19 cellular contexts compared by ENCODE assay signal in the genomic region with DNA sequence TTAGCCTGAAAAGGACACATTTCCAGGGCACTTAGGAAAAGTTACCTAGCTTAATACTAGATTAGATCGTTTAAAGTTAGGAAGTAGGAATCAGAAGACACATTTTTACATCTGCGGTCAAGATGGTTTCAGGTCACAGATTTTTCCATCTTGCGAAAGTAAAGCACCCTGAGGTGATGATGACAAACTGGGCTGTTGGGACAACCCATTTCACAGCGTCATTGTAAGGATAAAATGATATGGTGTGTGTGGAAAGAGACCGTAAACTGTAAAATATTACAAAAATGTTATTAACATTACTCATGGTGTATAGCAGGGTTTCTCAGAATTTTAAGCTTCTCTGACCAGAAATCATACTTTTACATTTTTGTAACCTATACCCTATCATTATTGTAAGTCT. TPM values are rescaled to one million over a fixed set of nuclear protein-coding genes. Genes with fewer than 3 reads are reported as not detected.
A peak's percentile ranks its signal among the peaks of the same experiment; 100 is the strongest.
DNase-seq lines count a peak whose midpoint lies in the region; ATAC-seq, FAIRE-seq and TF ChIP-seq lines count a peak whose summit lies in the region.
"Had no signal": no experiment of that assay in that cellular context is flagged by ENCODE, and none has a peak within 500 bp of the region (broad histone marks: within the 10 kb centered on the region; RNA-seq: fewer than 3 reads in every experiment).

No MANE protein-coding gene starts in this region.

- POLR2A ChIA-PET in A549 (lab: Yijun Ruan, JAX), result interaction anchor here (1.7 to 1.8 kb wide), 2 partner anchors 10 to 78 kb away, joined by 6 to 12 read pairs; partner anchors contain the start of genes ABCA5 and MAP2K6

- CTCF ChIA-PET in A549 (lab: Yijun Ruan, JAX), result interaction anchor here (0.8 to 3.6 kb wide), 7 partner anchors 10 to 121 kb away, joined by 3 to 20 read pairs (median 3); partner anchors contain the start of gene MAP2K6

- peak; percentile 49 to 66; a peak in 5 of 6 replicates for ATAC-seq in A549
- ATAC-seq in GM18868 (IDR thresholded peaks at IDR 0.05; ENCODE audit: unreplicated experiment), result no peak
- ATAC-seq in HG03565 (IDR thresholded peaks at IDR 0.05; ENCODE audit: unreplicated experiment), result no peak
- ATAC-seq: K562 had no signal

- H3K9me3 ChIP-seq in A549, result no peaks in the 10 kb centered on the region; the same call in 2 of the 3 replicates
- H3K9me3 ChIP-seq: SJCRH30 had no signal

- 20% methylated on average over 5 of the region's 5 CpGs for WGBS in A549 (ENCODE audit: missing lambda C conversion rate)

- H3K27ac ChIP-seq in A549, result peak overlapping the region; percentile 62 to 80
- H3K27ac ChIP-seq: RWPE1, SJCRH30 had no signal

- intact Hi-C loops in posterior cingulate gyrus (cut with DNase I), result no loop called here

- DNase-seq in A549 (ENCODE audit: low read depth in 1 of 2, low spot score in 1 of 2), result peak in 1 of 2 experiments; percentile 56
- DNase-seq in GM03348 (ENCODE audit: low spot score), result peak; percentile 22
- peak; percentile 46 for DNase-seq in NCI-H460 (ENCODE audit: extremely low read depth, low read depth)
- peak; percentile 18 for DNase-seq in fibroblast of gingiva (ENCODE audit: low read depth)
- DNase-seq in posterior cingulate gyrus, result no peak
- DNase-seq in GM19240 (ENCODE audit: insufficient read length, low spot score), result no peak
- DNase-seq: AML-193; CD4-positive, CD25-positive, alpha-beta regulatory T cell; DMS79; GF-D8; NCI-H1105 treated with DMSO at 0.1 percent for 48 hours; NCI-H2029; NCI-H510A treated with DMSO at 0.1 percent for 48 hours; SJCRH30 had no signal

- no peak for TF ChIP-seq RAD21 in A549 (conservative IDR thresholded peaks at IDR 0.05 in 1 of 2, IDR thresholded peaks at IDR 0.05 in 1 of 2)

- TF ChIP-seq POLR2A in A549 (IDR thresholded peaks at IDR 0.05; ENCODE audit: low read length), result no peak

- peak overlapping the region; percentile 69 for H3K4me2 ChIP-seq in A549

- peaks cover 54% of the 10 kb centered on the region for H3K4me1 ChIP-seq in A549
- H3K4me1 ChIP-seq: SJCRH30 had no signal

- no peak overlapping the region for H3K4me3 ChIP-seq in A549
- H3K4me3 ChIP-seq: K562, SJCRH30 had no signal

- TF ChIP-seq CTCF in A549 (IDR thresholded peaks at IDR 0.05), result no peak

- FAIRE-seq in A549 (lab: Jason Lieb, UNC), result no peak
- FAIRE-seq: H54, K562 had no signal

- TF ChIP-seq EP300 in A549 (IDR thresholded peaks at IDR 0.05), result peak in 1 of 2 experiments; percentile 68; a peak in 1 of 5 replicates

TF ChIP-seq in A549, 52 proteins besides CTCF, POLR2A, EP300 and RAD21:
- TF ChIP-seq CEBPB (IDR thresholded peaks at IDR 0.05) (peak; percentile 63 to 82), JUNB (IDR thresholded peaks at IDR 0.05) (peak; percentile 38; the same call in 1 of the 2 replicates), FOSL2 (IDR thresholded peaks at IDR 0.05) (no peak), FOSL2 (CRISPR knock-in tag; IDR thresholded peaks at IDR 0.05) (peak; percentile 68), HOXA7 (CRISPR knock-in tag; IDR thresholded peaks at IDR 0.05) (no peak), MAZ (IDR thresholded peaks at IDR 0.05; ENCODE audit: borderline replicate concordance, low read depth, low read length) (no peak), RCOR1 (IDR thresholded peaks at IDR 0.05; ENCODE audit: low read depth, low read length) (no peak), HOXB13 (CRISPR knock-in tag; IDR thresholded peaks at IDR 0.05; ENCODE audit: low read depth) (no peak)

RNA-seq across cellular contexts. Expression of gene MAP2K6, which starts 10.1 kb away (rescaled TPM):
- polyA plus RNA-seq in A549 (2011; rRNA removed), result 20.1 and 20.2 TPM in 2 replicates
- polyA plus RNA-seq in A549 (2012; cell fraction: cytosol; rRNA removed), result 9.2 and 9.5 TPM in 2 replicates
- polyA plus RNA-seq in A549 (2012; cell fraction: nucleus; rRNA removed), result 3.4 and 4.7 TPM in 2 replicates
- polyA plus RNA-seq in A549 (2017; fragmentation: RNase III; extraction: RNeasy Plus Mini Kit Qiagen cat#74134 plus additional on column Dnase treatment), result 18.7 to 24.1 TPM (median 20.7 TPM) in 3 replicates
- 18.1 and 25.1 TPM in 2 replicates for polyA minus RNA-seq in A549 (2011; rRNA and poly(A)+ RNA removed)
- 16.0 and 16.4 TPM in 2 replicates for total RNA-seq in NCI-H460 (2014; rRNA removed; shearing (Covaris generic))
- polyA plus RNA-seq in NCI-H460 (2014; cell fraction: nucleus; rRNA removed), result 2.9 and 5.9 TPM in 2 replicates
- polyA plus RNA-seq: K562 had no signal

Comparison
In these comparisons a context has a peak if more than half of its experiments do, and no peak if none do; other contexts are left out.
1. ATAC-seq: peak in A549 (2 of 2); none in GM18868 (single experiment) and HG03565 (single experiment).
2. DNase-seq: peak in GM03348 (single experiment), NCI-H460 (single experiment) and fibroblast of gingiva (single experiment); none in posterior cingulate gyrus (0 of 10) and GM19240 (single experiment).